ENCODE assay signal across 18 cellular contexts in genomic region chr2:10370895-10371294, GRCh38.
"Had no signal": no experiment of that assay in that cellular context is flagged by ENCODE, and none has a peak within 500 bp of the region (broad histone marks: within the 10 kb centered on the region; RNA-seq: fewer than 3 reads in every experiment).

No MANE protein-coding gene starts in this region.

- H3K4me1 ChIP-seq: foreskin keratinocyte had no signal

- H3K27ac Mint-ChIP-seq: activated CD8-positive, alpha-beta T cell treated with anti-CD3 and anti-CD28 coated beads, Interleukin-2, amount 10 ng/mL, durations not matched to agents 7 days and 5 days; activated T-helper 1 cell treated with anti-CD3 and anti-CD28 coated beads, Interleukin-12 subunit alpha, Interleukin-12 subunit beta, Interleukin-2, Interleukin-4 antibody, amounts not matched to agents 30 ng/mL and 10 ng/mL and 1 ng/mL, durations not matched to agents 14 hours and 24 hours and 36 hours; natural killer cell treated with Interleukin-12 subunit alpha and Interleukin-12 subunit beta and Interleukin-15 and Interleukin-18, amount 100 ng/mL, for 72 hours had no signal

- DNase-seq: activated CD4-positive, alpha-beta T cell treated with anti-CD3 and anti-CD28 coated beads for 1 hour; activated CD4-positive, alpha-beta T cell treated with anti-CD3 and anti-CD28 coated beads, Interleukin-2, amount 50 U/mL, for 1 hour; activated CD8-positive, alpha-beta T cell treated with anti-CD3 and anti-CD28 coated beads, Interleukin-2, amount 10 ng/mL, durations not matched to agents 7 days and 5 days; activated gamma-delta T cell; dermis blood vessel endothelial cell; effector CD8-positive, alpha-beta T cell; foreskin keratinocyte; kidney; right cardiac atrium; stimulated activated CD4-positive, alpha-beta T cell treated with anti-CD3 and anti-CD28 coated beads, Interleukin-12 subunit alpha, Interleukin-12 subunit beta, amount 100 ng/mL, for 4 hours; WERI-Rb-1 had no signal

- H3K79me2 ChIP-seq: parathyroid adenoma had no signal

- H3K27me3 Mint-ChIP-seq: activated naive CD4-positive, alpha-beta T cell treated with anti-CD3 and anti-CD28 coated beads, Interleukin-2, amount 50 U/mL, for 24 hours; brain; natural killer cell treated with Interleukin-12 subunit alpha and Interleukin-12 subunit beta and Interleukin-15 and Interleukin-18, amount 100 ng/mL, for 72 hours; type B pancreatic cell had no signal

- H3K9me3 Mint-ChIP-seq: activated naive CD4-positive, alpha-beta T cell treated with anti-CD3 and anti-CD28 coated beads, Interleukin-2, amount 50 U/mL, for 24 hours; activated T-helper 1 cell treated with anti-CD3 and anti-CD28 coated beads, Interleukin-12 subunit alpha, Interleukin-12 subunit beta, Interleukin-2, Interleukin-4 antibody, amounts not matched to agents 30 ng/mL and 10 ng/mL and 1 ng/mL, durations not matched to agents 14 hours and 24 hours and 36 hours; brain; natural killer cell treated with Interleukin-12 subunit alpha and Interleukin-12 subunit beta and Interleukin-15 and Interleukin-18, amount 100 ng/mL, for 72 hours; T-helper 2 cell treated with Interferon-gamma antibody and Interleukin-4, amounts not matched to agents 5 μg/mL and 100 μg/mL, for 36 hours; type B pancreatic cell had no signal

- H3K36me3 ChIP-seq: WERI-Rb-1 had no signal

- ATAC-seq: activated CD8-positive, alpha-beta T cell treated with anti-CD3 and anti-CD28 coated beads, Interleukin-2, amount 10 ng/mL, durations not matched to agents 7 days and 5 days; foreskin keratinocyte; natural killer cell treated with Interleukin-12 subunit alpha and Interleukin-12 subunit beta and Interleukin-15 and Interleukin-18, amount 100 ng/mL, for 72 hours; right cardiac atrium had no signal

- H3K4me3 Mint-ChIP-seq: activated CD8-positive, alpha-beta T cell treated with anti-CD3 and anti-CD28 coated beads, Interleukin-2, amount 10 ng/mL, durations not matched to agents 7 days and 5 days; activated naive CD4-positive, alpha-beta T cell treated with anti-CD3 and anti-CD28 coated beads, Interleukin-2, amount 50 U/mL, for 24 hours; activated T-helper 1 cell treated with anti-CD3 and anti-CD28 coated beads, Interleukin-12 subunit alpha, Interleukin-12 subunit beta, Interleukin-2, Interleukin-4 antibody, amounts not matched to agents 30 ng/mL and 10 ng/mL and 1 ng/mL, durations not matched to agents 14 hours and 24 hours and 36 hours; brain; natural killer cell treated with Interleukin-12 subunit alpha and Interleukin-12 subunit beta and Interleukin-15 and Interleukin-18, amount 100 ng/mL, for 72 hours; T-helper 2 cell treated with Interferon-gamma antibody and Interleukin-4, amounts not matched to agents 5 μg/mL and 100 μg/mL, for 36 hours; type B pancreatic cell had no signal

- H3K27me3 ChIP-seq: foreskin keratinocyte had no signal

- H3K9ac ChIP-seq: parathyroid adenoma had no signal

- H2AFZ ChIP-seq: parathyroid adenoma had no signal

- H3K27ac ChIP-seq: foreskin keratinocyte, parathyroid adenoma, WERI-Rb-1 had no signal
